Comparison of ENCODE assay signal across 10 cellular contexts in genomic region chr5:136016945-136017530, GRCh38. TPM values are rescaled to one million over a fixed set of nuclear protein-coding genes. Genes with fewer than 3 reads are reported as not detected.
A peak's percentile ranks its signal among the peaks of the same experiment; 100 is the strongest.
DNase-seq lines count a peak whose midpoint lies in the region; ATAC-seq and TF ChIP-seq lines count a peak whose summit lies in the region.
"Had no signal": no experiment of that assay in that cellular context is flagged by ENCODE, and none has a peak within 500 bp of the region (broad histone marks: within the 10 kb centered on the region; RNA-seq: fewer than 3 reads in every experiment).

No MANE protein-coding gene starts in this region.

- no peak for ATAC-seq in naive thymus-derived CD8-positive, alpha-beta T cell
- ATAC-seq in HG03045 (IDR thresholded peaks at IDR 0.05; ENCODE audit: unreplicated experiment): no peak

- POLR2A ChIA-PET in SK-N-SH (lab: Yijun Ruan, JAX): no interaction called here
- POLR2A ChIA-PET in naive thymus-derived CD8-positive, alpha-beta T cell (lab: Charles Lee): interaction anchor here (0.6 kb wide), 1 partner anchor 150 kb away, joined by 3 read pairs; no protein-coding TSS in a partner anchor

- peaks cover 4% of the 10 kb centered on the region; the same call in 1 of the 2 replicates for H3K79me2 ChIP-seq in SK-N-SH (ENCODE audit: insufficient read depth)

- H3K9me3 Mint-ChIP-seq in naive thymus-derived CD8-positive, alpha-beta T cell: peaks cover 0 to 2% (median 0%) of the 10 kb centered on the region in 9 donors

- peaks cover 0 to 7% (median 0%) of the 10 kb centered on the region in 4 donors for H3K4me1 Mint-ChIP-seq in naive thymus-derived CD8-positive, alpha-beta T cell

- H3K36me3 Mint-ChIP-seq in naive thymus-derived CD8-positive, alpha-beta T cell: no peaks in the 10 kb centered on the region

- H2AFZ ChIP-seq in SK-N-SH (ENCODE audit: low read depth): no peak overlapping the region

- TF ChIP-seq CTCF in SK-N-SH (IDR thresholded peaks at IDR 0.05) (no peak), fibroblast of villous mesenchyme (IDR thresholded peaks at IDR 0.05; ENCODE audit: insufficient read depth, low read depth, low read length) (no peak)

- no peak overlapping the region for H3K27ac Mint-ChIP-seq in naive thymus-derived CD8-positive, alpha-beta T cell

- H3K4me3 Mint-ChIP-seq in naive thymus-derived CD8-positive, alpha-beta T cell: no peak overlapping the region

- H3K4me2 ChIP-seq in SK-N-SH: peak overlapping the region; percentile 47

- H3K9me3 ChIP-seq in SK-N-SH: no peaks in the 10 kb centered on the region

- H3K9me2 ChIP-seq in SK-N-SH: no peaks in the 10 kb centered on the region

- peak overlapping the region; percentile 62; the same call in 1 of the 2 replicates for H3K9ac ChIP-seq in SK-N-SH

- no peaks in the 10 kb centered on the region for H4K20me1 ChIP-seq in SK-N-SH (ENCODE audit: insufficient read depth)

- peaks cover 7 to 40% (median 16%) of the 10 kb centered on the region in 5 donors for H3K27me3 Mint-ChIP-seq in naive thymus-derived CD8-positive, alpha-beta T cell

- H3K4me1 ChIP-seq in SK-N-SH (ENCODE audit: control insufficient read depth in 1 of 2, insufficient read depth in 2 of 2, low read depth in 1 of 2, low read length in 1 of 2): peaks cover 39 to 74% of the 10 kb centered on the region in 2 experiments

- H3F3A ChIP-seq in SK-N-SH (replicated peaks; ENCODE audit: insufficient read depth): peaks cover 89% of the 10 kb centered on the region

- TF ChIP-seq EP300 in SK-N-SH (IDR thresholded peaks at IDR 0.05; ENCODE audit: borderline replicate concordance in 1 of 2, low read depth in 1 of 2, low read length in 1 of 2): peak; percentile 87 to 100

- H3K4me3 ChIP-seq in SK-N-SH (ENCODE audit: low read depth in 2 of 2, low read length in 1 of 2): no peak overlapping the region
- no peak overlapping the region for H3K4me3 ChIP-seq in fibroblast of villous mesenchyme (ENCODE audit: low read depth, low read length)

- 23% methylated on average over 2 of the region's 2 CpGs for WGBS in SK-N-SH (ENCODE audit: low lambda C conversion rate)

- H3K27me3 ChIP-seq in SK-N-SH (ENCODE audit: insufficient read depth): no peaks in the 10 kb centered on the region

- H3K27ac ChIP-seq in SK-N-SH (ENCODE audit: low read depth in 2 of 2, low read length in 1 of 2): peak overlapping the region; percentile 98 to 100

- H3K36me3 ChIP-seq in SK-N-SH (replicated peaks in 1 of 2; ENCODE audit: control insufficient read depth in 1 of 2, insufficient read depth in 2 of 2, low read length in 1 of 2): no peaks in the 10 kb centered on the region

- peak; percentile 99 for DNase-seq in A172 (ENCODE audit: low spot score)
- DNase-seq in H4 (ENCODE audit: low spot score): peak; percentile 98
- DNase-seq in SK-N-SH: no peak
- DNase-seq in fibroblast of villous mesenchyme (ENCODE audit: low read depth): peak; percentile 27
- DNase-seq in NCI-H510A treated with DMSO at 0.1 percent for 48 hours (lab: John Stamatoyannopoulos, UW): no peak
- DNase-seq in naive thymus-derived CD8-positive, alpha-beta T cell: no peak
- DNase-seq in NCI-H82 (lab: John Stamatoyannopoulos, UW): no peak
- DNase-seq: central memory CD4-positive, alpha-beta T cell; DMS153 had no signal

- CTCF ChIA-PET in SK-N-SH (lab: Yijun Ruan, JAX): interaction anchor here (1.1 to 1.9 kb wide), 3 partner anchors 11 to 66 kb away, joined by 3 to 6 read pairs (median 3); no protein-coding TSS in a partner anchor

- TF ChIP-seq RAD21 in SK-N-SH (IDR thresholded peaks at IDR 0.05; ENCODE audit: low read length): no peak

TF ChIP-seq in SK-N-SH, 30 proteins besides CTCF, POLR2A, EP300 and RAD21 (continues in another document):
- TF ChIP-seq NFIC (IDR thresholded peaks at IDR 0.05; ENCODE audit: borderline replicate concordance): peak; percentile 100
- peak; percentile 97 for TF ChIP-seq FOSL2 (IDR thresholded peaks at IDR 0.05; ENCODE audit: borderline replicate concordance, low read depth)
- TF ChIP-seq MAX (IDR thresholded peaks at IDR 0.05; ENCODE audit: low read depth): peak; percentile 90
- no peak for TF ChIP-seq IRF3 (IDR thresholded peaks at IDR 0.05; ENCODE audit: low read depth, low read length)
- TF ChIP-seq MXI1 (IDR thresholded peaks at IDR 0.05; ENCODE audit: low read depth, low read length): no peak
- TF ChIP-seq TAF1 (IDR thresholded peaks at IDR 0.05; ENCODE audit: borderline replicate concordance, low read depth, low read length): peak; percentile 24; the same call in 1 of the 2 replicates
- peak; percentile 75 for TF ChIP-seq MEF2A (IDR thresholded peaks at IDR 0.05; ENCODE audit: borderline replicate concordance, low read depth)
- TF ChIP-seq RXRA (IDR thresholded peaks at IDR 0.05; ENCODE audit: borderline replicate concordance, low read depth): peak; percentile 97
- no peak for TF ChIP-seq EZH2phosphoT487 (IDR thresholded peaks at IDR 0.05; ENCODE audit: borderline replicate concordance, low read depth)
- no peak for TF ChIP-seq USF2 (IDR thresholded peaks at IDR 0.05; ENCODE audit: borderline replicate concordance, low read depth, low read length)
- TF ChIP-seq GATA2 (CRISPR knock-in tag; IDR thresholded peaks at IDR 0.05): no peak
- peak; percentile 97 for TF ChIP-seq JUND (IDR thresholded peaks at IDR 0.05)
- TF ChIP-seq SMC3 (IDR thresholded peaks at IDR 0.05; ENCODE audit: low read depth, low read length): no peak
- TF ChIP-seq USF1 (IDR thresholded peaks at IDR 0.05; ENCODE audit: borderline replicate concordance, low read depth): no peak
- TF ChIP-seq POLR2AphosphoS5 (IDR thresholded peaks at IDR 0.05; ENCODE audit: low read depth, low read length): peak; percentile 97
- TF ChIP-seq FOXM1 (IDR thresholded peaks at IDR 0.05; ENCODE audit: low read depth): peak; percentile 99
- TF ChIP-seq REST (IDR thresholded peaks at IDR 0.05; ENCODE audit: low read depth, low read length): peak; percentile 70; the same call in 1 of the 2 replicates
- TF ChIP-seq YY1 (IDR thresholded peaks at IDR 0.05; ENCODE audit: low read depth): peak; percentile 83

RNA-seq across cellular contexts. Expression of gene TGFBI, which starts 11.8 kb away (rescaled TPM):
- total RNA-seq in A172 (2014; rRNA removed; shearing (Covaris generic)): 10.5 and 11.6 TPM in 2 replicates
- total RNA-seq in H4 (2014; rRNA removed; shearing (Covaris generic)): 2,353 and 2,468 TPM in 2 replicates
- 2,247 and 2,678 TPM in 2 replicates for polyA plus RNA-seq in SK-N-SH (2012; rRNA removed)
- polyA plus RNA-seq in SK-N-SH (2012; cell fraction: cytosol; rRNA removed): 1,829 and 2,247 TPM in 2 replicates
- polyA plus RNA-seq in SK-N-SH (2012; cell fraction: nucleus; rRNA removed): 2,574 and 3,187 TPM in 2 replicates
- 281 and 496 TPM in 2 replicates for total RNA-seq in fibroblast of villous mesenchyme
- 10 to 100 TPM in 1 of 2 experiments, 1 to 10 TPM in 1; 8.9 to 11.7 TPM for total RNA-seq in naive thymus-derived CD8-positive, alpha-beta T cell
- 1 to 10 TPM in 1 of 3 donors, under 1 TPM in 1, not detected in 1; 0.34 to 3.2 TPM for polyA plus RNA-seq in naive thymus-derived CD8-positive, alpha-beta T cell

Comparison
In these comparisons a context has a peak if more than half of its experiments do, and no peak if none do; other contexts are left out.
1. DNase-seq: peak in A172 (single experiment), H4 (single experiment) and fibroblast of villous mesenchyme (single experiment); none in SK-N-SH (single experiment), NCI-H510A treated with DMSO at 0.1 percent for 48 hours (single experiment), naive thymus-derived CD8-positive, alpha-beta T cell (0 of 10) and NCI-H82 (single experiment).
2. RNA of gene TGFBI, which starts 11.8 kb away (total RNA-seq): 2,353 to 2,468 TPM in H4 and 281 to 496 TPM in fibroblast of villous mesenchyme; 8.9 to 11.7 TPM in naive thymus-derived CD8-positive, alpha-beta T cell and 10.5 to 11.6 TPM in A172; every median in the first group is over 10 times any median in the second.